Comparison of ENCODE assay signal across 27 cellular contexts in the genomic region with DNA sequence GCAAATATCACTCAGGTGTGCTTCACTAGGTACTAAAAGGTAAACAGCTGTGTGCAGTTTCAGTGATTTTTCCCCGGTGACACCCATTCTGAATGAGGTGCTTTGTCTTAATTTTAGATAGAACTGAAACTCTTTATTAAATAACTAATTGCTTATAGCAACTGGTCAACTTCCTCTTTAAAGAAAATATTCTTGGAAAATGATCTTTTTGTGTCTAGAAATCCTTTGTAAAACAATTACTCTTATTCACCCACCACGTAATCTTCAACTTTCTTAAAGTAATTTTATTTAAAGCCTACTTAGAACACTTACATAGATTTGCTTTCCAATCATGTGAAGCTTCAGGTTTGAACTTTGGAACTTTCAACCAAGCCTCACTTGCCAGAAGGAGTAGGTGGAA.
"Had no signal": no experiment of that assay in that cellular context is flagged by ENCODE, and none has a peak within 500 bp of the region (broad histone marks: within the 10 kb centered on the region; RNA-seq: fewer than 3 reads in every experiment).

No MANE protein-coding gene starts in this region.

- H3K9me3 Mint-ChIP-seq: activated CD8-positive, alpha-beta T cell treated with anti-CD3 and anti-CD28 coated beads for 36 hours; activated naive CD4-positive, alpha-beta T cell treated with anti-CD3 and anti-CD28 coated beads for 36 hours; activated naive CD4-positive, alpha-beta T cell treated with anti-CD3 and anti-CD28 coated beads, Interleukin-2, amount 50 U/mL, for 72 hours; activated T-cell treated with anti-CD3 and anti-CD28 coated beads, Interleukin-2, amount 50 U/mL, for 72 hours; activated T-helper 2 cell treated with anti-CD3 and anti-CD28 coated beads, Interferon-gamma antibody, Interleukin-2, Interleukin-4, amounts not matched to agents 10 μg/mL and 5 μg/mL and 100 μg/mL, durations not matched to agents 14 hours and 24 hours and 36 hours had no signal

- H3K9me3 ChIP-seq: adrenal gland, body of pancreas, breast epithelium, SJCRH30 had no signal

- FAIRE-seq: astrocyte had no signal

- DNase-seq: activated CD4-positive, alpha-beta T cell treated with anti-CD3 and anti-CD28 coated beads, Interleukin-2, amount 10 ng/mL, durations not matched to agents 24 days and 14 days; activated CD4-positive, alpha-beta T cell treated with anti-CD3 and anti-CD28 coated beads, Interleukin-2, amount 50 U/mL, for 4 hours; activated CD8-positive, alpha-beta T cell treated with anti-CD3 and anti-CD28 coated beads for 36 hours; activated gamma-delta T cell treated with Interleukin-2 at 50 U/mL for 16 hours; activated naive CD4-positive, alpha-beta T cell treated with anti-CD3 and anti-CD28 coated beads for 36 hours; activated T-cell treated with anti-CD3 and anti-CD28 coated beads, Interleukin-2, amount 50 U/mL, for 1 hour; activated T-cell treated with anti-CD3 and anti-CD28 coated beads, Interleukin-2, amount 50 U/mL, for 72 hours; body of pancreas; central memory CD4-positive, alpha-beta T cell; MM.1S; MV-4-11; NCI-H1092; NCI-H1436 treated with DMSO at 0.1 percent for 48 hours; NCI-H1694 treated with DMSO at 0.1 percent for 48 hours; NCI-H2029; NCI-H345; NCI-H524 treated with DMSO at 0.1 percent for 48 hours; SHP77; SJCRH30; T1000 had no signal

- H3K27ac Mint-ChIP-seq: activated CD4-positive, alpha-beta T cell treated with anti-CD3 and anti-CD28 coated beads, Interleukin-2, amount 10 ng/mL, durations not matched to agents 24 days and 14 days; activated CD8-positive, alpha-beta T cell treated with anti-CD3 and anti-CD28 coated beads for 36 hours; activated naive CD4-positive, alpha-beta T cell treated with anti-CD3 and anti-CD28 coated beads for 36 hours; activated naive CD4-positive, alpha-beta T cell treated with anti-CD3 and anti-CD28 coated beads, Interleukin-2, amount 50 U/mL, for 72 hours; activated T-cell treated with anti-CD3 and anti-CD28 coated beads, Interleukin-2, amount 50 U/mL, for 72 hours; activated T-helper 2 cell treated with anti-CD3 and anti-CD28 coated beads, Interferon-gamma antibody, Interleukin-2, Interleukin-4, amounts not matched to agents 10 μg/mL and 5 μg/mL and 100 μg/mL, durations not matched to agents 14 hours and 24 hours and 36 hours had no signal

- H3K36me3 Mint-ChIP-seq: activated naive CD4-positive, alpha-beta T cell treated with anti-CD3 and anti-CD28 coated beads, Interleukin-2, amount 50 U/mL, for 72 hours had no signal

- H3K4me3 Mint-ChIP-seq: activated CD4-positive, alpha-beta T cell treated with anti-CD3 and anti-CD28 coated beads, Interleukin-2, amount 10 ng/mL, durations not matched to agents 24 days and 14 days; activated CD8-positive, alpha-beta T cell treated with anti-CD3 and anti-CD28 coated beads for 36 hours; activated naive CD4-positive, alpha-beta T cell treated with anti-CD3 and anti-CD28 coated beads for 36 hours; activated T-cell treated with anti-CD3 and anti-CD28 coated beads, Interleukin-2, amount 50 U/mL, for 72 hours had no signal

- ATAC-seq: activated CD8-positive, alpha-beta T cell treated with anti-CD3 and anti-CD28 coated beads for 36 hours; activated naive CD4-positive, alpha-beta T cell treated with anti-CD3 and anti-CD28 coated beads, Interleukin-2, amount 50 U/mL, for 72 hours; activated T-cell treated with anti-CD3 and anti-CD28 coated beads, Interleukin-2, amount 50 U/mL, for 72 hours; body of pancreas; Panc1 had no signal

- H3K4me1 ChIP-seq: breast epithelium had no signal

- H3K27ac ChIP-seq: adrenal gland, body of pancreas, breast epithelium, SJCRH30, SK-N-MC had no signal

- H3K27me3 ChIP-seq: adrenal gland, body of pancreas, breast epithelium, SJCRH30 had no signal

- H3K4me3 ChIP-seq: adrenal gland, body of pancreas, breast epithelium, SJCRH30, SK-N-MC had no signal

- H3K36me3 ChIP-seq: adrenal gland, breast epithelium, SJCRH30 had no signal
